Comparison of ENCODE assay signal across 8 cellular contexts in the genomic region with DNA sequence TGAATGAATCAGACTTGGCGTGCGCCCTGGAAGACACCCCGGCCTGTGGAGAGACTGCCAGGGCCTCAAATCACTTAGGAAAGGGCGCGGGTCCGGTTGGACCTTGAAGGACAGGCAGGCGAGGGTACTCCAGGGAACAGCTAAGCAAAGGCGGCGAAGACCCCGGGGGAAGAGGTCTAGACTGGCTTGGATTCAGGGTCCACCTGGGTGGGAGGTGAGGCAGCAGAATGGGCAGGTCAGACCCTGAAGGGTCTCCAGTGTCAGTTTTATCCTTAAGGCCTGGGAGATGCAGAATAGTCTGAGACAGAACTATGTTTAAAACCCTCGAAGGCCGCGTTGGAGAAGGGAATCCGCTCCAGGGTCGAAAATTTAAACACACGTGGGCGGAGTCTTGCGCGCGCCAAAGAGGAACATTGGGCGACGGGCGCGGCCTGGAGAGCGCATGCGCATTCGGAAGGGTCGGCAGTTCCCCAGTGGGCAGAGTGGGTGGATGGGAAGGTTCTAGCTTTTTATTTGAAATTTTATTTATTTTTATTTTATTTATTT. TPM values are rescaled to one million over a fixed set of nuclear protein-coding genes. Genes with fewer than 3 reads are reported as not detected.
DNase-seq lines count a peak whose midpoint lies in the region; ATAC-seq and TF ChIP-seq lines count a peak whose summit lies in the region.

No MANE protein-coding gene starts in this region.

- ATAC-seq in GM21526 (IDR thresholded peaks at IDR 0.05; ENCODE audit: low FRiP score, unreplicated experiment) (peak; percentile 0), GM19452 (IDR thresholded peaks at IDR 0.05; ENCODE audit: unreplicated experiment) (no peak)

- peak overlapping the region; percentile 78 for H3K4me3 ChIP-seq in astrocyte of the cerebellum (ENCODE audit: low read depth, low read length)
- H3K4me3 ChIP-seq in hepatocyte: peak overlapping the region; percentile 44
- H3K4me3 ChIP-seq in sigmoid colon: peak overlapping the region; percentile 67 to 78 (median 73)

- peaks cover 4% of the 10 kb centered on the region for H4K20me1 ChIP-seq in hepatocyte (ENCODE audit: insufficient read depth, poor library complexity, severe bottlenecking)

- peak overlapping the region; percentile 90 for H3K4me2 ChIP-seq in hepatocyte

- 2% methylated on average over 28 of the region's 28 CpGs for WGBS in hepatocyte (ENCODE audit: low lambda C conversion rate, missing lambda C conversion rate)
- 0% methylated on average over 28 of the region's 28 CpGs for WGBS in sigmoid colon, 2 donors

- H3K9me3 ChIP-seq in hepatocyte (ENCODE audit: low read depth) (no peaks in the 10 kb centered on the region), sigmoid colon (no peaks in the 10 kb centered on the region)

- intact Hi-C loops in sigmoid colon (cut with DNase I): loop anchor here (2.0 kb wide), 1 partner anchor 87 kb away; no protein-coding TSS in a partner anchor

- H3K4me1 ChIP-seq in hepatocyte (ENCODE audit: insufficient read depth): peaks cover 11% of the 10 kb centered on the region
- H3K4me1 ChIP-seq in sigmoid colon: peaks cover 0 to 41% (median 28%) of the 10 kb centered on the region in 4 donors

- peaks cover 29% of the 10 kb centered on the region for H3K79me2 ChIP-seq in hepatocyte

- H2AFZ ChIP-seq in hepatocyte: peak overlapping the region; percentile 31

- H3K9me2 ChIP-seq in hepatocyte (replicated peaks; ENCODE audit: insufficient read depth): no peaks in the 10 kb centered on the region

- H3K36me3 ChIP-seq in hepatocyte (replicated peaks; ENCODE audit: insufficient read depth, low read depth) (no peaks in the 10 kb centered on the region), sigmoid colon (peaks cover 0 to 4% (median 2%) of the 10 kb centered on the region in 4 donors)

- in situ Hi-C loops in astrocyte of the cerebellum (cut with HindIII; ENCODE audit: low sequenced_read_pairs): no loop called here

- no peak for TF ChIP-seq EP300 in sigmoid colon (IDR thresholded peaks at IDR 0.05)

- no peak for TF ChIP-seq CTCF in astrocyte of the cerebellum (IDR thresholded peaks at IDR 0.05; ENCODE audit: low read depth, low read length, missing control alignments)
- no peak for TF ChIP-seq CTCF in hepatocyte (IDR thresholded peaks at IDR 0.05; ENCODE audit: poor library complexity)
- no peak for TF ChIP-seq CTCF in sigmoid colon (IDR thresholded peaks at IDR 0.05)

- peak overlapping the region; percentile 99 for H3K27ac ChIP-seq in hepatocyte
- peak overlapping the region; percentile 98 to 99 (median 99) for H3K27ac ChIP-seq in sigmoid colon

- no peaks in the 10 kb centered on the region for H3K27me3 ChIP-seq in hepatocyte
- H3K27me3 ChIP-seq in sigmoid colon: no peaks in the 10 kb centered on the region

- DNase-seq in AML-193 (lab: John Stamatoyannopoulos, UW) (peak; percentile 74 to 79), NCI-H1694 treated with DMSO at 0.1 percent for 48 hours (lab: John Stamatoyannopoulos, UW) (peak; percentile 70), T-helper 22 cell (ENCODE audit: low read depth) (peak; percentile 63), astrocyte of the cerebellum (ENCODE audit: low read depth) (no peak), hepatocyte (ENCODE audit: low spot score) (peak; percentile 87), sigmoid colon (peak; percentile 90)

- no peak for TF ChIP-seq POLR2A in sigmoid colon (IDR thresholded peaks at IDR 0.05)

RNA-seq across cellular contexts. Expression of a gene that starts 0.6 kb away (rescaled TPM):
- total RNA-seq in hepatocyte (9.5 and 16.1 TPM in 2 replicates), sigmoid colon (10 to 100 TPM in 3 of 4 donors, 1 to 10 TPM in 1; 5.6 to 25.2 (median 13.8) TPM)
- polyA plus RNA-seq in hepatocyte (34.9 and 39.7 TPM in 2 replicates), sigmoid colon (10 to 100 TPM in 1 of 3 donors, 1 to 10 TPM in 2; 6.2 to 36.5 (median 8.4) TPM)

RNA-seq across cellular contexts. Expression of a gene that starts 25.4 kb away (rescaled TPM):
- total RNA-seq in hepatocyte (2.8 and 3.6 TPM in 2 replicates), sigmoid colon (1 to 10 TPM in 3 of 4 donors, under 1 TPM in 1; 0.71 to 3.3 (median 1.9) TPM)
- polyA plus RNA-seq in hepatocyte (5.4 and 8.3 TPM in 2 replicates), sigmoid colon (10 to 100 TPM in 1 of 3 donors, 1 to 10 TPM in 2; 3.7 to 48.7 (median 6.0) TPM)

RNA-seq across cellular contexts. Expression of a gene that starts 39.5 kb away (rescaled TPM):
- total RNA-seq in hepatocyte (not detected in 2 replicates), sigmoid colon (not detected)
- polyA plus RNA-seq in hepatocyte (not detected in 2 replicates), sigmoid colon (not detected)

RNA-seq across cellular contexts. Expression of a gene that starts 46.9 kb away (rescaled TPM):
- total RNA-seq in hepatocyte (0.20 and 1.8 TPM in 2 replicates), sigmoid colon (1 to 10 TPM in 3 of 4 donors, under 1 TPM in 1; 0.83 to 6.8 (median 1.5) TPM)
- polyA plus RNA-seq in hepatocyte (1.6 and 1.9 TPM in 2 replicates), sigmoid colon (10 to 100 TPM in 1 of 3 donors, 1 to 10 TPM in 1, under 1 TPM in 1; 0.60 to 10.6 (median 2.1) TPM)
